In genomic region chr6:111462770-111463391, GRCh38 we compare ENCODE assay signal across 10 cellular contexts. TPM values are rescaled to one million over a fixed set of nuclear protein-coding genes. Genes with fewer than 3 reads are reported as not detected.
DNase-seq lines count a peak whose midpoint lies in the region; ATAC-seq and TF ChIP-seq lines count a peak whose summit lies in the region.
"Had no signal": no experiment of that assay in that cellular context is flagged by ENCODE, and none has a peak within 500 bp of the region (broad histone marks: within the 10 kb centered on the region; RNA-seq: fewer than 3 reads in every experiment).

No MANE protein-coding gene starts in this region.

- ATAC-seq in left lung (peak; percentile 94), aorta (ENCODE audit: low FRiP score) (peak; percentile 71)

- intact Hi-C loops in left lung (cut with DNase I), result no loop called here
- intact Hi-C loops in aorta (cut with DNase I), result no loop called here

- TF ChIP-seq CTCF in cardiac fibroblast (IDR thresholded peaks at IDR 0.05; ENCODE audit: low read depth, low read length) (no peak), left lung (IDR thresholded peaks at IDR 0.05) (no peak)

- WGBS in aorta, 2 donors, result 60 to 62% methylated on average over 7 of the region's 7 CpGs

- H3K9me3 ChIP-seq in left lung (peaks cover 0 to 10% of the 10 kb centered on the region in 2 donors), aorta (ENCODE audit: control insufficient read depth, low read length) (no peaks in the 10 kb centered on the region)

- peak; percentile 12 for DNase-seq in SIG-M5 treated with dmso at 0.1 percent for 504 hours (lab: John Stamatoyannopoulos, UW; ENCODE audit: unreplicated experiment)
- no peak for DNase-seq in SIG-M5 (lab: John Stamatoyannopoulos, UW)
- peak; percentile 69 to 75 for DNase-seq in cardiac fibroblast (ENCODE audit: low read depth in 2 of 2)
- no peak for DNase-seq in left lung
- DNase-seq in aorta, result no peak
- no peak for DNase-seq in NCI-H1436 (lab: John Stamatoyannopoulos, UW)
- no peak for DNase-seq in DMS114 treated with DMSO at 0.1 percent for 48 hours (lab: John Stamatoyannopoulos, UW; ENCODE audit: unreplicated experiment)
- no peak for DNase-seq in NCI-H1930 (lab: John Stamatoyannopoulos, UW)
- DNase-seq: effector CD8-positive, alpha-beta T cell; NCI-H2107 had no signal

- peaks cover 18 to 33% of the 10 kb centered on the region in 2 donors for H3K4me1 ChIP-seq in left lung
- H3K4me1 ChIP-seq in aorta (ENCODE audit: control insufficient read depth in 1 of 2, insufficient read depth in 2 of 2, low read length in 2 of 2), result peaks cover 3 to 5% of the 10 kb centered on the region in 2 donors

- H3K36me3 ChIP-seq in left lung (peaks cover 0 to 7% of the 10 kb centered on the region in 2 donors), aorta (ENCODE audit: control insufficient read depth in 1 of 2, insufficient read depth in 2 of 2, low read length in 1 of 2) (peaks cover 3 to 4% of the 10 kb centered on the region in 2 donors)

- H3K4me3 ChIP-seq in cardiac fibroblast (replicated peaks in 1 of 2; ENCODE audit: low read depth in 2 of 2, low read length in 2 of 2) (no peak overlapping the region), left lung (no peak overlapping the region), aorta (ENCODE audit: low read length in 2 of 2) (no peak overlapping the region)

- H3K27ac ChIP-seq in left lung (peak overlapping the region; percentile 5 to 31), aorta (ENCODE audit: low read depth in 1 of 2, low read length in 2 of 2) (no peak overlapping the region)

- H3K27me3 ChIP-seq in left lung, result no peaks in the 10 kb centered on the region
- H3K27me3 ChIP-seq in aorta (ENCODE audit: control insufficient read depth in 1 of 2, insufficient read depth in 2 of 2, low read length in 1 of 2), result no peaks in the 10 kb centered on the region

RNA-seq across cellular contexts. Expression of gene REV3L, which starts 20.1 kb away (rescaled TPM):
- total RNA-seq in left lung, result 10 to 100 TPM; 29.3 to 35.4 TPM
- 10 to 100 TPM; 69.1 to 74.9 TPM for total RNA-seq in aorta
- polyA plus RNA-seq in aorta, result 10 to 100 TPM in 1 of 2 donors, 1 to 10 TPM in 1; 5.0 to 13.4 TPM

Comparison
In these comparisons a context has a peak if more than half of its experiments do, and no peak if none do; other contexts are left out.
1. DNase-seq: peak in SIG-M5 treated with dmso at 0.1 percent for 504 hours (single experiment) and cardiac fibroblast (2 of 2); none in SIG-M5 (single experiment), left lung (0 of 2), aorta (0 of 2), NCI-H1436 (single experiment), DMS114 treated with DMSO at 0.1 percent for 48 hours (single experiment) and NCI-H1930 (0 of 2).
2. H3K27ac ChIP-seq: peak in left lung (2 of 2); none in aorta (0 of 2).